Comparison of ENCODE assay signal across 21 cellular contexts in genomic region chrX:38108364-38108763, GRCh38.
A peak's percentile ranks its signal among the peaks of the same experiment; 100 is the strongest.
DNase-seq lines count a peak whose midpoint lies in the region; FAIRE-seq and TF ChIP-seq lines count a peak whose summit lies in the region.
"Had no signal": no experiment of that assay in that cellular context is flagged by ENCODE, and none has a peak within 500 bp of the region (broad histone marks: within the 10 kb centered on the region; RNA-seq: fewer than 3 reads in every experiment).

No MANE protein-coding gene starts in this region.

- DNase-seq in GM19239 (ENCODE audit: insufficient read length, low spot score): no peak
- peak; percentile 56 for DNase-seq in NOMO-1 treated with DMSO at 0.1 percent for 48 hours (lab: John Stamatoyannopoulos, UW; ENCODE audit: unreplicated experiment)
- DNase-seq in choroid plexus epithelial cell (ENCODE audit: low read depth): peak; percentile 56
- DNase-seq in SKM-1 treated with dmso at 0.1 percent for 144 hours (lab: John Stamatoyannopoulos, UW; ENCODE audit: unreplicated experiment): no peak
- DNase-seq in thyroid gland: no peak
- no peak for DNase-seq in sigmoid colon
- no peak for DNase-seq in immature natural killer cell
- DNase-seq: C1 segment of cervical spinal cord, DMS79, H7, HFFc6, KBM-7, NCI-H1417, NCI-H187, NCI-H2107, NCI-H524 treated with DMSO at 0.1 percent for 48 hours, Right ventricle myocardium superior, SK-N-SH had no signal

- no peaks in the 10 kb centered on the region for H3K9me3 ChIP-seq in thyroid gland
- H3K9me3 ChIP-seq in sigmoid colon: no peaks in the 10 kb centered on the region
- H3K9me3 ChIP-seq: SK-N-SH had no signal

- H3K9me3 Mint-ChIP-seq in immature natural killer cell: peaks cover 0 to 2% (median 0%) of the 10 kb centered on the region in 6 donors
- H3K9me3 Mint-ChIP-seq: HFFc6 had no signal

- intact Hi-C loops in thyroid gland (cut with DNase I): no loop called here
- intact Hi-C loops in sigmoid colon (cut with DNase I): no loop called here

- no peaks in the 10 kb centered on the region for H3K27me3 ChIP-seq in thyroid gland
- H3K27me3 ChIP-seq in sigmoid colon: no peaks in the 10 kb centered on the region

- H3K4me1 Mint-ChIP-seq in immature natural killer cell: peaks cover 6 to 19% of the 10 kb centered on the region in 2 donors

- TF ChIP-seq POLR2A in thyroid gland (IDR thresholded peaks at IDR 0.05) (no peak), sigmoid colon (IDR thresholded peaks at IDR 0.05) (no peak)

- no peak for TF ChIP-seq CTCF in choroid plexus epithelial cell (conservative IDR thresholded peaks at IDR 0.05; ENCODE audit: low read depth, low read length)
- no peak for TF ChIP-seq CTCF in thyroid gland (IDR thresholded peaks at IDR 0.05)
- TF ChIP-seq CTCF in sigmoid colon (IDR thresholded peaks at IDR 0.05): no peak

- H3K4me3 ChIP-seq in choroid plexus epithelial cell (ENCODE audit: low read depth, low read length) (no peak overlapping the region), thyroid gland (replicated peaks in 1 of 3) (no peak overlapping the region), sigmoid colon (no peak overlapping the region)

- H3K27ac ChIP-seq in thyroid gland: no peak overlapping the region
- no peak overlapping the region for H3K27ac ChIP-seq in sigmoid colon

- 84% methylated on average over 6 of the region's 6 CpGs for WGBS in thyroid gland, 2 donors
- 79 to 89% methylated on average over 6 of the region's 6 CpGs for WGBS in sigmoid colon, 2 donors

- TF ChIP-seq EP300 in sigmoid colon (IDR thresholded peaks at IDR 0.05): no peak

- no peaks in the 10 kb centered on the region for H3K4me1 ChIP-seq in thyroid gland
- no peaks in the 10 kb centered on the region for H3K4me1 ChIP-seq in sigmoid colon

- H3K4me3 Mint-ChIP-seq in immature natural killer cell: no peak overlapping the region
- H3K4me3 Mint-ChIP-seq: HFFc6 had no signal

- no peak overlapping the region for H3K27ac Mint-ChIP-seq in immature natural killer cell
- H3K27ac Mint-ChIP-seq: HFFc6 had no signal

- H3K27me3 Mint-ChIP-seq in immature natural killer cell (ENCODE audit: low read depth in 3 of 3): peaks cover 0 to 5% (median 0%) of the 10 kb centered on the region in 3 donors

- H3K36me3 ChIP-seq in thyroid gland (no peaks in the 10 kb centered on the region), sigmoid colon (no peaks in the 10 kb centered on the region)

- FAIRE-seq in GM19239 (lab: Jason Lieb, UNC): peak; percentile 21
- FAIRE-seq in islet of Langerhans (lab: Jason Lieb, UNC): peak; percentile 27
- FAIRE-seq: D721Med, RCC 7860 had no signal

- H3K36me3 Mint-ChIP-seq in immature natural killer cell: no peaks in the 10 kb centered on the region

Comparison
In these comparisons a context has a peak if more than half of its experiments do, and no peak if none do; other contexts are left out.
1. DNase-seq: peak in NOMO-1 treated with DMSO at 0.1 percent for 48 hours (single experiment) and choroid plexus epithelial cell (single experiment); none in GM19239 (single experiment), SKM-1 treated with dmso at 0.1 percent for 144 hours (single experiment), thyroid gland (0 of 2), sigmoid colon (single experiment) and immature natural killer cell (0 of 3).